1 cellular context compared by ENCODE assay signal in the genomic region with DNA sequence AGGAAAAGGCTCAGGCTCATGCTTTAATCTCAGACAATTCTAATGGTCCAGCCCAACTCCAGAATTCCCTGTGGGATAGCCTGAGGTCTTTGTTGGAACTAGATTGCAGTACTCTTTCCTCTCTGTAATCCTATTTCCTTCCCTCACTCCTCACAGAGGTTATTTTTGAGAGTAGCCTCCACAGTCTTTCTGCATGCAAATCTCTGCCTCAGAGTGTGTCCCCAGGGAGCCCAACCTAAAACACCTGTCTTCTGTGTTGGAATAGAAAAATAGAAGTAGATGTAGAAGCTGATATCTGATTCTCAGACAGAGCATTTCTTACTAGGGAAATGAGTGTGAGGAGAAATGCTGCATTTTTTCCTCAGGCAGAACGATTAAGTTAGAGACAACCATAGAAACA.
TF ChIP-seq lines count a peak whose summit lies in the region.

No MANE protein-coding gene starts in this region.

TF ChIP-seq in GM23338, 12 proteins besides CTCF, POLR2A, EP300 and RAD21 (continued from another document):
- TF ChIP-seq ZNF462 (CRISPR knock-in tag; IDR thresholded peaks at IDR 0.05) (no peak), JUNB (IDR thresholded peaks at IDR 0.05; ENCODE audit: unreplicated experiment) (no peak), ZNF114 (CRISPR knock-in tag; IDR thresholded peaks at IDR 0.05) (no peak), REST (IDR thresholded peaks at IDR 0.05; ENCODE audit: unreplicated experiment) (no peak), POLR2AphosphoS5 (IDR thresholded peaks at IDR 0.05; ENCODE audit: low read depth) (no peak), CREB1 (CRISPR knock-in tag; IDR thresholded peaks at IDR 0.05; ENCODE audit: low read depth) (no peak), EZH2phosphoT487 (IDR thresholded peaks at IDR 0.05; ENCODE audit: unreplicated experiment) (no peak), NANOG (IDR thresholded peaks at IDR 0.05; ENCODE audit: borderline replicate concordance) (no peak)
